ENCODE assay signal across 1 cellular context in the genomic region with DNA sequence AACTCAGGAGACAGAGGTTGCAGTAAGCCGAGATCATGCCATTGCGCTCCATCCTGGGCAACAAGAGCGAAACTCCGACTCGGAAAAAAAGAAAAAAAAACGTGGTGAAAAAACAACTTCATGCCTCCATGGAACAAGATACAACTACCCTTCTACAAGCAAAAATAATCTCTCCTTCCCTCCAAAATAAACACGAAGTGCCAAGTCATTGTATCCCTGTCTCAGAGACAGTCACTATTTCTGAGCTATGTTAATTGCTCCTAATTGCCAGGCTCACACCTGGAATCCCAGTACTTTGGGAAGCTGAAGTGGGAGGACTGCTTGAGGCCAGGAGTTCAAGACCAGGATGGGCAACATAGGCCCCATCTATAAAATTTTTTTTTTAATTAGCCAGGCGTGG.
TF ChIP-seq lines count a peak whose summit lies in the region.

No MANE protein-coding gene starts in this region.

TF ChIP-seq in A549, 52 proteins besides CTCF, POLR2A, EP300 and RAD21:
- TF ChIP-seq HOXB5 (CRISPR knock-in tag; IDR thresholded peaks at IDR 0.05) (no peak), HEYL (CRISPR knock-in tag; IDR thresholded peaks at IDR 0.05) (no peak), NFE2L2 (conservative IDR thresholded peaks at IDR 0.05; ENCODE audit: low read length) (0 out of 2 replicates have a peak, but pooled peaks have one; percentile 14)
